Comparison of ENCODE assay signal across 8 cellular contexts in genomic region chr19:32691291-32691951, GRCh38. TPM values are rescaled to one million over a fixed set of nuclear protein-coding genes. Genes with fewer than 3 reads are reported as not detected.
DNase-seq lines count a peak whose midpoint lies in the region; ATAC-seq, FAIRE-seq and TF ChIP-seq lines count a peak whose summit lies in the region.

NUDT19 (plus strand) TSS chr19:32691821; CDS start chr19:32691961, 140 bp downstream.

- H2AFZ ChIP-seq in endothelial cell of umbilical vein (ENCODE audit: low read depth, low read length): peak within 1 kb of the TSS; percentile 80

- H3K4me3 ChIP-seq in Caco-2 (ENCODE audit: low read depth, low read length) (peak within 1 kb of the TSS; percentile 92), endothelial cell of umbilical vein (replicated peaks in 1 of 3; ENCODE audit: insufficient read depth in 1 of 3, low read depth in 1 of 3, low read length in 3 of 3) (peak within 1 kb of the TSS; percentile 34 to 57 (median 44)), mononuclear cell (ENCODE audit: low read length) (peak within 1 kb of the TSS; percentile 58)

- peak; percentile 73 for TF ChIP-seq POLR2A in endothelial cell of umbilical vein (IDR thresholded peaks at IDR 0.05; ENCODE audit: low read depth, low read length)

- peaks cover 10% of the 10 kb centered on the region for H3K9me3 Mint-ChIP-seq in Caco-2 (ENCODE audit: unreplicated experiment)

- H3K4me3 Mint-ChIP-seq in Caco-2 (ENCODE audit: unreplicated experiment): peak within 1 kb of the TSS; percentile 80

- DNase-seq in Caco-2 (peak; percentile 94 to 95), HT-29 (ENCODE audit: low spot score) (peak; percentile 94), NOMO-1 treated with dmso at 0.1 percent for 144 hours (lab: John Stamatoyannopoulos, UW; ENCODE audit: unreplicated experiment) (peak; percentile 64), endothelial cell of umbilical vein (ENCODE audit: low read depth, low spot score) (peak; percentile 83)
- peak; percentile 78 for DNase-seq in activated CD8-positive, alpha-beta memory T cell treated with anti-CD3 and anti-CD28 coated beads, Interleukin-2, amount 50 U/mL, for 4 hours
- DNase-seq in stimulated activated CD8-positive, alpha-beta memory T cell treated with anti-CD3 and anti-CD28 coated beads, Interleukin-4, amount 100 ng/mL, for 24 hours (ENCODE audit: low read depth): peak; percentile 75

- H3K4me2 ChIP-seq in endothelial cell of umbilical vein (ENCODE audit: insufficient read depth, low read length): peak within 1 kb of the TSS; percentile 81

- CTCF ChIA-PET in Caco-2 (lab: Charles Lee) (no interaction called here), endothelial cell of umbilical vein (lab: Charles Lee) (interaction anchor here (0.8 to 1.2 kb wide), 5 partner anchors 13 to 92 kb away, joined by 3 to 5 read pairs (median 3); partner anchors contain the start of gene RGS9BP)

- H3K4me1 ChIP-seq in Caco-2: peaks cover 20% of the 10 kb centered on the region
- peaks cover 21% of the 10 kb centered on the region for H3K4me1 ChIP-seq in endothelial cell of umbilical vein (ENCODE audit: control insufficient read depth, extremely low read depth, insufficient read depth, low read length)
- peaks cover 62% of the 10 kb centered on the region for H3K4me1 ChIP-seq in mononuclear cell (ENCODE audit: insufficient read depth, low read length)

- peaks cover 30% of the 10 kb centered on the region for H3K36me3 Mint-ChIP-seq in Caco-2 (ENCODE audit: insufficient read depth, unreplicated experiment)

- H3K27me3 Mint-ChIP-seq in Caco-2 (ENCODE audit: insufficient read depth, unreplicated experiment): no peaks in the 10 kb centered on the region

- peaks cover 37% of the 10 kb centered on the region for H3K79me2 ChIP-seq in endothelial cell of umbilical vein (ENCODE audit: control insufficient read depth, insufficient read depth, low read length)

- H4K20me1 ChIP-seq in endothelial cell of umbilical vein (replicated peaks; ENCODE audit: control insufficient read depth, extremely low read depth, insufficient read depth, low read length): no peaks in the 10 kb centered on the region

- peak within 1 kb of the TSS; percentile 81 for H3K27ac Mint-ChIP-seq in Caco-2 (ENCODE audit: unreplicated experiment)

- H3K36me3 ChIP-seq in Caco-2 (ENCODE audit: control insufficient read depth, insufficient read depth, low read length) (peaks cover 1% of the 10 kb centered on the region; the same call in 1 of the 2 replicates), endothelial cell of umbilical vein (ENCODE audit: control insufficient read depth in 2 of 2, extremely low read depth in 1 of 2, insufficient read depth in 2 of 2, low read length in 2 of 2) (no peaks in the 10 kb centered on the region)

- intact Hi-C loops in Caco-2 (cut with micrococcal nuclease; ENCODE audit: unreplicated experiment): loop anchor here (1.0 kb wide), 1 partner anchor 16 kb away; the partner anchor contains the start of genes ANKRD27 and RGS9BP
- intact Hi-C loops in endothelial cell of umbilical vein (cut with micrococcal nuclease): loop anchor here (1.0 kb wide), 2 partner anchors 16 to 286 kb away; partner anchors contain the start of genes ANKRD27, DPY19L3 and RGS9BP

- no peaks in the 10 kb centered on the region for H3K9me3 ChIP-seq in Caco-2
- H3K9me3 ChIP-seq in endothelial cell of umbilical vein (replicated peaks; ENCODE audit: control insufficient read depth, insufficient read depth, low read length): no peaks in the 10 kb centered on the region
- no peaks in the 10 kb centered on the region for H3K9me3 ChIP-seq in mononuclear cell (ENCODE audit: low read depth, low read length)

- POLR2A ChIA-PET in Caco-2 (lab: Charles Lee) (interaction anchor here (1.0 to 1.2 kb wide), 3 partner anchors 9 to 16 kb away, joined by 3 to 5 read pairs (median 3); partner anchors contain the start of genes ANKRD27 and RGS9BP), endothelial cell of umbilical vein (lab: Charles Lee) (no interaction called here)

- H3K27me3 ChIP-seq in Caco-2 (replicated peaks; ENCODE audit: control insufficient read depth, insufficient read depth, low read length): no peaks in the 10 kb centered on the region
- no peaks in the 10 kb centered on the region for H3K27me3 ChIP-seq in endothelial cell of umbilical vein (ENCODE audit: control insufficient read depth in 2 of 2, insufficient read depth in 2 of 2, low read length in 2 of 2)
- no peaks in the 10 kb centered on the region for H3K27me3 ChIP-seq in mononuclear cell (ENCODE audit: insufficient read depth, low read length)

- no peaks in the 10 kb centered on the region for H3K9me1 ChIP-seq in endothelial cell of umbilical vein (replicated peaks; ENCODE audit: control insufficient read depth, extremely low read depth, insufficient read depth, low read length)

- peak; percentile 87 for FAIRE-seq in endothelial cell of umbilical vein (lab: Jason Lieb, UNC)

- TF ChIP-seq CTCF in Caco-2 (IDR thresholded peaks at IDR 0.05; ENCODE audit: insufficient read depth in 1 of 2, low read depth in 1 of 2, low read length in 1 of 2, severe bottlenecking in 1 of 2, unreplicated experiment in 1 of 2) (no peak), endothelial cell of umbilical vein (IDR thresholded peaks at IDR 0.05; ENCODE audit: extremely low read depth in 1 of 2, insufficient read depth in 1 of 2, low read depth in 1 of 2, low read length in 2 of 2) (no peak)

- BruUV-seq in Caco-2 (replicated peaks; lab: Mats Ljungman, UMichigan) (TSS peak; percentile 25), endothelial cell of umbilical vein (replicated peaks; lab: Mats Ljungman, UMichigan) (no TSS peak)

- peak; percentile 93 for ATAC-seq in GM21360 (IDR thresholded peaks at IDR 0.05; ENCODE audit: unreplicated experiment)

- dilution Hi-C loops in endothelial cell of umbilical vein (cut with MboI; ENCODE audit: extremely low pct_ligation_motif_present, low sequenced_read_pairs): no loop called here

- peaks cover 40% of the 10 kb centered on the region for H3K4me1 Mint-ChIP-seq in Caco-2 (ENCODE audit: low read depth, unreplicated experiment)

- peak within 1 kb of the TSS; percentile 74 for H3K27ac ChIP-seq in endothelial cell of umbilical vein (ENCODE audit: insufficient read depth, low read depth, low read length)

- H3K9ac ChIP-seq in endothelial cell of umbilical vein (replicated peaks; ENCODE audit: extremely low read depth, insufficient read depth, low read length): peak within 1 kb of the TSS; percentile 86

TF ChIP-seq in endothelial cell of umbilical vein, 7 proteins besides CTCF, POLR2A, EP300 and RAD21:
- TF ChIP-seq POLR2AphosphoS5 (IDR thresholded peaks at IDR 0.05; ENCODE audit: insufficient read depth, low read depth, low read length) (peak; percentile 84), JUN (IDR thresholded peaks at IDR 0.05; ENCODE audit: borderline replicate concordance, insufficient read depth, insufficient read length, low read depth) (no peak)
TF ChIP-seq in endothelial cell of umbilical vein: peak in this region for 1.

RNA-seq across cellular contexts. Expression of gene NUDT19, which starts in this region (rescaled TPM):
- total RNA-seq in Caco-2 (2022) (24.0 and 24.4 TPM in 2 replicates), endothelial cell of umbilical vein (13.8 and 14.0 TPM in 2 replicates), mononuclear cell (5.7 TPM)
- total RNA-seq in HT-29 (2014; rRNA removed; shearing (Covaris generic)): 18.4 and 19.9 TPM in 2 replicates
- polyA plus RNA-seq in endothelial cell of umbilical vein: 6.6 and 7.7 TPM in 2 replicates
- 6.8 TPM in 2 replicates for polyA plus RNA-seq in endothelial cell of umbilical vein (2011; cell fraction: cytosol; rRNA removed)
- 3.1 and 3.8 TPM in 2 replicates for polyA plus RNA-seq in endothelial cell of umbilical vein (2011; cell fraction: nucleus; rRNA removed)
- polyA plus RNA-seq in endothelial cell of umbilical vein (2012): 9.9 and 10.2 TPM in 2 replicates
- polyA minus RNA-seq in endothelial cell of umbilical vein: 5.8 and 6.1 TPM in 2 replicates
- polyA minus RNA-seq in endothelial cell of umbilical vein (2011; cell fraction: cytosol; rRNA and poly(A)+ RNA removed): 27.1 TPM
- 4.0 and 6.5 TPM in 2 replicates for polyA minus RNA-seq in endothelial cell of umbilical vein (2011; cell fraction: nucleus; rRNA and poly(A)+ RNA removed)

Comparison
In these comparisons a context has a peak if more than half of its experiments do, and no peak if none do; other contexts are left out.
1. Peak in every context shown above with its lines: DNase-seq, ATAC-seq, H3K4me3 ChIP-seq and H3K27ac ChIP-seq.